8 cellular contexts compared by ENCODE assay signal in genomic region chr20:41095110-41095969, GRCh38. TPM values are rescaled to one million over a fixed set of nuclear protein-coding genes. Genes with fewer than 3 reads are reported as not detected.
DNase-seq lines count a peak whose midpoint lies in the region; ATAC-seq, FAIRE-seq and TF ChIP-seq lines count a peak whose summit lies in the region.

No MANE protein-coding gene starts in this region.

- H3K4me3 ChIP-seq in A673 (ENCODE audit: low read depth, low read length, poor library complexity, severe bottlenecking) (no peak overlapping the region), colonic mucosa (no peak overlapping the region), HepG2 (replicated peaks in 1 of 3; ENCODE audit: insufficient read depth in 1 of 3, low read depth in 2 of 3, low read length in 3 of 3) (no peak overlapping the region)

- no peaks in the 10 kb centered on the region for H3K9me3 ChIP-seq in A673 (ENCODE audit: low read depth, low read length, poor library complexity, severe bottlenecking)
- H3K9me3 ChIP-seq in colonic mucosa: no peaks in the 10 kb centered on the region
- no peaks in the 10 kb centered on the region for H3K9me3 ChIP-seq in HepG2 (ENCODE audit: low read length)

- peaks cover 6% of the 10 kb centered on the region for H3K4me1 ChIP-seq in A673 (ENCODE audit: insufficient read depth, low read length, poor library complexity, severe bottlenecking)
- H3K4me1 ChIP-seq in colonic mucosa: no peaks in the 10 kb centered on the region
- no peaks in the 10 kb centered on the region for H3K4me1 ChIP-seq in HepG2 (ENCODE audit: insufficient read depth, low read length)

- peaks cover 55% of the 10 kb centered on the region for H3K36me3 ChIP-seq in A673 (ENCODE audit: insufficient read depth, low read length, poor library complexity, severe bottlenecking)
- peaks cover 3% of the 10 kb centered on the region for H3K36me3 ChIP-seq in colonic mucosa
- H3K36me3 ChIP-seq in HepG2 (replicated peaks in 1 of 2; ENCODE audit: control insufficient read depth in 1 of 2, insufficient read depth in 2 of 2, low read length in 2 of 2): peaks cover 51 to 83% of the 10 kb centered on the region in 2 experiments

- in situ Hi-C loops in HepG2 (cut with HindIII; ENCODE audit: extremely low pct_ligation_motif_present, low pct_unique_long_range_greater_than_20kb): no loop called here

- POLR2A ChIA-PET in A673 (lab: Charles Lee; ENCODE audit: low non-redundant PET): no interaction called here
- POLR2A ChIA-PET in HepG2 (lab: Yijun Ruan, JAX): interaction anchor here (2.1 kb wide), 1 partner anchor 104 kb away, joined by 13 read pairs; no protein-coding TSS in a partner anchor

- DNase-seq in A673 (ENCODE audit: low spot score): peak; percentile 73
- peak; percentile 26 for DNase-seq in GM19240 (ENCODE audit: insufficient read length, low spot score)
- peak; percentile 62 for DNase-seq in NCI-H2227 treated with DMSO at 0.1 percent for 48 hours (lab: John Stamatoyannopoulos, UW)
- DNase-seq in activated CD4-positive, alpha-beta T cell treated with anti-CD3 and anti-CD28 coated beads for 24 hours (ENCODE audit: low read depth in 2 of 2): peak; percentile 17 to 18
- DNase-seq in colonic mucosa: peak; percentile 57
- DNase-seq in HepG2 (ENCODE audit: low spot score): peak; percentile 60
- DNase-seq in stimulated activated CD8-positive, alpha-beta memory T cell treated with anti-CD3 and anti-CD28 coated beads, Interleukin-15, amount 100 ng/mL, for 24 hours (ENCODE audit: low read depth): peak; percentile 7

- no peak for TF ChIP-seq POLR2A in HepG2 (IDR thresholded peaks at IDR 0.05; ENCODE audit: insufficient read depth in 1 of 2, low read depth in 2 of 2, low read length in 2 of 2)

- TF ChIP-seq CTCF in A673 (conservative IDR thresholded peaks at IDR 0.05; ENCODE audit: low read depth, low read length): peak; percentile 92
- peak; percentile 85 for TF ChIP-seq CTCF in colonic mucosa (IDR thresholded peaks at IDR 0.05)
- peak; percentile 87 for TF ChIP-seq CTCF in HepG2 (CRISPR knock-in tag; IDR thresholded peaks at IDR 0.05)

- 53% methylated on average over 7 of the region's 7 CpGs for WGBS in HepG2 (ENCODE audit: low lambda C conversion rate)

- no peak overlapping the region for H3K4me2 ChIP-seq in HepG2 (ENCODE audit: low read depth, low read length)

- no TSS peak for BruUV-seq in A673 (replicated peaks; lab: Mats Ljungman, UMichigan)
- BruUV-seq in HepG2 (replicated peaks; lab: Mats Ljungman, UMichigan): no TSS peak

- no peaks in the 10 kb centered on the region for H3K79me2 ChIP-seq in HepG2 (ENCODE audit: insufficient read depth, low read length)

- no peak overlapping the region for H3K9ac ChIP-seq in colonic mucosa (ENCODE audit: low read depth in 2 of 2, low read length in 2 of 2)
- no peak overlapping the region for H3K9ac ChIP-seq in HepG2 (ENCODE audit: insufficient read depth, low read depth, low read length)

- H2AFZ ChIP-seq in HepG2 (ENCODE audit: low read length): no peak overlapping the region

- CTCF ChIA-PET in A673 (lab: Charles Lee): interaction anchor here (0.7 to 3.2 kb wide), 4 partner anchors 104 to 132 kb away, joined by 3 to 26 read pairs (median 12); no protein-coding TSS in a partner anchor
- CTCF ChIA-PET in HepG2 (lab: Yijun Ruan, JAX; ENCODE audit: low intra/inter-chr PET ratio, low total read pairs): interaction anchor here (0.8 to 3.0 kb wide), 7 partner anchors 11 to 245 kb away, joined by 3 to 76 read pairs (median 8); no protein-coding TSS in a partner anchor

- TF ChIP-seq EP300 in HepG2 (IDR thresholded peaks at IDR 0.05; ENCODE audit: low read depth in 2 of 2, low read length in 2 of 2) (no peak), HepG2 (CRISPR knock-in tag; IDR thresholded peaks at IDR 0.05; ENCODE audit: borderline replicate concordance) (no peak)

- peak; percentile 67 for FAIRE-seq in HepG2 (lab: Jason Lieb, UNC)

- H4K20me1 ChIP-seq in HepG2 (ENCODE audit: insufficient read depth, low read length): no peaks in the 10 kb centered on the region

- ATAC-seq in HepG2 (peak; percentile 82), GM21360 (IDR thresholded peaks at IDR 0.05; ENCODE audit: unreplicated experiment) (no peak)

- intact Hi-C loops in A673 (cut with micrococcal nuclease; ENCODE audit: unreplicated experiment) (loop anchor here (1.0 kb wide), 2 partner anchors 105 to 127 kb away; no protein-coding TSS in a partner anchor), colonic mucosa (cut with DNase I) (loop anchor here (2.0 to 10.0 kb wide), 3 partner anchors 105 to 351 kb away; no protein-coding TSS in a partner anchor), HepG2 (cut with micrococcal nuclease; ENCODE audit: unreplicated experiment) (loop anchor here (1.0 kb wide), 2 partner anchors 105 to 127 kb away; no protein-coding TSS in a partner anchor)

- peak; percentile 81 for TF ChIP-seq RAD21 in HepG2 (CRISPR knock-in tag; IDR thresholded peaks at IDR 0.05)

- H3K27me3 ChIP-seq in A673 (replicated peaks; ENCODE audit: insufficient read depth, low read depth, low read length, poor library complexity): no peaks in the 10 kb centered on the region
- H3K27me3 ChIP-seq in colonic mucosa: no peaks in the 10 kb centered on the region
- H3K27me3 ChIP-seq in HepG2 (ENCODE audit: control insufficient read depth in 1 of 2, insufficient read depth in 2 of 2, low read length in 2 of 2): no peaks in the 10 kb centered on the region

- H3K27ac ChIP-seq in A673 (ENCODE audit: low read depth, low read length, poor library complexity, severe bottlenecking) (no peak overlapping the region), colonic mucosa (no peak overlapping the region), HepG2 (ENCODE audit: extremely low read length, insufficient read depth, low read length) (no peak overlapping the region)

TF ChIP-seq in HepG2, 621 proteins besides CTCF, POLR2A, EP300 and RAD21 (continues in another document):
- TF ChIP-seq ZNF382 (CRISPR knock-in tag; IDR thresholded peaks at IDR 0.05; ENCODE audit: borderline replicate concordance): no peak
- TF ChIP-seq TMF1 (CRISPR knock-in tag; IDR thresholded peaks at IDR 0.05; ENCODE audit: low read depth): no peak
- peak; percentile 28 to 37; a peak in 2 of 4 replicates for TF ChIP-seq HMGXB4 (CRISPR knock-in tag; IDR thresholded peaks at IDR 0.05; ENCODE audit: borderline replicate concordance in 1 of 2, low read depth in 1 of 2)
- TF ChIP-seq ZBTB43 (CRISPR knock-in tag; conservative IDR thresholded peaks at IDR 0.05): 0 out of 2 replicates have a peak, but pooled peaks have one; percentile 36
- 0 out of 2 replicates have a peak, but pooled peaks have one; percentile 26 for TF ChIP-seq CREM (IDR thresholded peaks at IDR 0.05)
- TF ChIP-seq CREM (CRISPR knock-in tag; IDR thresholded peaks at IDR 0.05): no peak
- TF ChIP-seq SMC3 (IDR thresholded peaks at IDR 0.05; ENCODE audit: low read length): peak; percentile 98
- TF ChIP-seq HDAC2 (CRISPR knock-in tag; IDR thresholded peaks at IDR 0.05): no peak
- no peak for TF ChIP-seq STAT5B (CRISPR knock-in tag; IDR thresholded peaks at IDR 0.05)
- no peak for TF ChIP-seq NR1H2 (CRISPR knock-in tag; IDR thresholded peaks at IDR 0.05; ENCODE audit: borderline replicate concordance, low read depth)

RNA-seq across cellular contexts. Expression of gene PLCG1, which starts 42.0 kb away (rescaled TPM):
- total RNA-seq in A673 (2021) (146 and 174 TPM in 2 replicates), colonic mucosa (10 to 100 TPM; 57.3 to 67.4 TPM), HepG2 (2016; rRNA removed; fragmentation: Illumina TruSeq; extraction: Trizol) (53.1 and 85.3 TPM in 2 replicates)
- 8.3 and 10.2 TPM in 2 replicates for total RNA-seq in HepG2 (2016; cell fraction: cytosol; rRNA removed; fragmentation: Illumina TruSeq; extraction: Trizol; ENCODE audit: low read depth)
- total RNA-seq in HepG2 (2016; cell fraction: insoluble cytoplasmic fraction; rRNA removed; fragmentation: Illumina TruSeq; extraction: Trizol): 43.2 and 85.3 TPM in 2 replicates
- total RNA-seq in HepG2 (2016; cell fraction: membrane; rRNA removed; fragmentation: Illumina TruSeq; extraction: Trizol): 23.6 and 25.9 TPM in 2 replicates
- total RNA-seq in HepG2 (2016; cell fraction: nucleus; rRNA removed; fragmentation: Illumina TruSeq; extraction: Trizol): 119 and 141 TPM in 2 replicates
- polyA plus RNA-seq in HepG2 (2011; rRNA removed): 158 and 207 TPM in 2 replicates
- polyA plus RNA-seq in HepG2 (2011; cell fraction: cytosol; rRNA removed): 50.7 and 54.7 TPM in 2 replicates
- 1,608 and 1,708 TPM in 2 replicates for polyA plus RNA-seq in HepG2 (2011; cell fraction: nucleus; rRNA removed)
- 152 and 164 TPM in 2 replicates for polyA plus RNA-seq in HepG2 (2012)
- 3.6 and 4.0 TPM in 2 replicates for polyA plus RNA-seq in HepG2 (2016; cell fraction: cytosol; fragmentation: Illumina TruSeq; extraction: Trizol; ENCODE audit: low read depth)
- polyA plus RNA-seq in HepG2 (2016; cell fraction: insoluble cytoplasmic fraction; fragmentation: Illumina TruSeq; extraction: Trizol; ENCODE audit: low read depth): 54.2 and 61.1 TPM in 2 replicates
- polyA plus RNA-seq in HepG2 (2016; cell fraction: membrane; fragmentation: Illumina TruSeq; extraction: Trizol; ENCODE audit: low read depth): 12.4 and 12.5 TPM in 2 replicates
- polyA plus RNA-seq in HepG2 (2016; cell fraction: nucleus; fragmentation: Illumina TruSeq; extraction: Trizol; ENCODE audit: insufficient read depth, low read depth): 371 and 407 TPM in 2 replicates
- polyA minus RNA-seq in HepG2 (2011; rRNA and poly(A)+ RNA removed; ENCODE audit: low replicate concordance): 74.2 and 219 TPM in 2 replicates
- 77.9 and 95.1 TPM in 2 replicates for polyA minus RNA-seq in HepG2 (2011; cell fraction: cytosol; rRNA and poly(A)+ RNA removed)
- 286 and 292 TPM in 2 replicates for polyA minus RNA-seq in HepG2 (2011; cell fraction: nucleus; rRNA and poly(A)+ RNA removed)

Comparison
In these comparisons a context has a peak if more than half of its experiments do, and no peak if none do; other contexts are left out.
1. DNase-seq: peak in every context shown above with its lines; median percentile 73 in A673; 62 in NCI-H2227 treated with DMSO at 0.1 percent for 48 hours; 60 in HepG2; 57 in colonic mucosa; 26 in GM19240; 18 in activated CD4-positive, alpha-beta T cell treated with anti-CD3 and anti-CD28 coated beads for 24 hours; 7 in stimulated activated CD8-positive, alpha-beta memory T cell treated with anti-CD3 and anti-CD28 coated beads, Interleukin-15, amount 100 ng/mL, for 24 hours.